In genomic region chr1:116716391-116716790, GRCh38 we compare ENCODE assay signal across 1 cellular context.
TF ChIP-seq lines count a peak whose summit lies in the region.

No MANE protein-coding gene starts in this region.

TF ChIP-seq in GM12878, 131 proteins besides CTCF, POLR2A, EP300 and RAD21 (continued from another document):
- TF ChIP-seq IKZF1 (conservative IDR thresholded peaks at IDR 0.05): 0 out of 2 replicates have a peak, but pooled peaks have one; percentile 33
- TF ChIP-seq MEF2A (IDR thresholded peaks at IDR 0.05; ENCODE audit: insufficient read depth, low read depth, low read length): no peak
- no peak for TF ChIP-seq WRNIP1 (IDR thresholded peaks at IDR 0.05; ENCODE audit: borderline replicate concordance, low read depth, low read length)
- no peak for TF ChIP-seq CEBPZ (IDR thresholded peaks at IDR 0.05; ENCODE audit: low read depth, low read length)
- peak; percentile 55 to 62; a peak in 2 of 4 replicates for TF ChIP-seq IKZF2 (IDR thresholded peaks at IDR 0.05)
- no peak for TF ChIP-seq KDM1A (IDR thresholded peaks at IDR 0.05; ENCODE audit: borderline replicate concordance)
- 0 out of 2 replicates have a peak, but pooled peaks have one; percentile 27 for TF ChIP-seq BMI1 (IDR thresholded peaks at IDR 0.05; ENCODE audit: borderline replicate concordance)
- 0 out of 2 replicates have a peak, but pooled peaks have one; percentile 12 for TF ChIP-seq RELB (IDR thresholded peaks at IDR 0.05; ENCODE audit: low read depth)
